In genomic region chr1:90902672-90903071, GRCh38 we compare ENCODE assay signal across 31 cellular contexts.
"Had no signal": no experiment of that assay in that cellular context is flagged by ENCODE, and none has a peak within 500 bp of the region (broad histone marks: within the 10 kb centered on the region; RNA-seq: fewer than 3 reads in every experiment).

No MANE protein-coding gene starts in this region.

- H3K4me1 ChIP-seq: body of pancreas had no signal

- H3K27me3 Mint-ChIP-seq: activated B cell treated with CpG ODN at 0.5 μM for 24 hours; activated CD8-positive, alpha-beta T cell treated with anti-CD3 and anti-CD28 coated beads for 36 hours; activated naive CD8-positive, alpha-beta T cell; activated T-helper 17 cell treated with anti-CD3 and anti-CD28 coated beads, Interleukin-2, amount 50 U/mL, for 72 hours had no signal

- DNase-seq: activated B cell treated with CpG ODN at 0.5 μM for 24 hours; activated CD4-positive, alpha-beta T cell treated with anti-CD3 and anti-CD28 coated beads for 48 hours; activated CD4-positive, alpha-beta T cell treated with anti-CD3 and anti-CD28 coated beads, Interleukin-2, amount 50 U/mL, for 1 hour; activated CD4-positive, alpha-beta T cell treated with anti-CD3 and anti-CD28 coated beads, Interleukin-2, amount 50 U/mL, for 48 hours; activated CD8-positive, alpha-beta memory T cell treated with anti-CD3 and anti-CD28 coated beads for 24 hours; activated CD8-positive, alpha-beta T cell treated with anti-CD3 and anti-CD28 coated beads for 36 hours; activated effector memory CD4-positive, alpha-beta T cell treated with Interleukin-2 at 50 U/mL for 16 hours; activated gamma-delta T cell treated with Interleukin-2 at 50 U/mL for 16 hours; activated naive CD4-positive, alpha-beta T cell treated with anti-CD3 and anti-CD28 coated beads, Interleukin-2, amount 50 U/mL, for 16 hours; activated naive CD4-positive, alpha-beta T cell treated with Interleukin-2 at 50 U/mL for 16 hours; activated T-cell treated with anti-CD3 and anti-CD28 coated beads, Interleukin-2, amount 50 U/mL, for 4 hours; amygdala; aorta; body of pancreas; caudate nucleus; cortex of kidney; effector CD8-positive, alpha-beta T cell; foreskin fibroblast; head of caudate nucleus; T-helper 2 cell had no signal

- ATAC-seq: activated CD4-positive, CD25-positive, alpha-beta regulatory T cell treated with anti-CD3 and anti-CD28 coated beads, Interleukin-2, amount 50 U/mL, for 24 hours; activated CD8-positive, alpha-beta T cell treated with anti-CD3 and anti-CD28 coated beads for 36 hours; activated T-cell treated with anti-CD3 and anti-CD28 coated beads, Interleukin-2, amount 50 U/mL, for 4 hours; activated T-helper 17 cell treated with anti-CD3 and anti-CD28 coated beads, Interleukin-2, amount 50 U/mL, for 72 hours; body of pancreas; esophagus mucosa had no signal

- H3K4me3 ChIP-seq: body of pancreas had no signal

- H3K4me3 Mint-ChIP-seq: activated B cell treated with CpG ODN at 0.5 μM for 24 hours; activated CD8-positive, alpha-beta T cell treated with anti-CD3 and anti-CD28 coated beads for 36 hours; activated naive CD8-positive, alpha-beta T cell; activated T-cell treated with anti-CD3 and anti-CD28 coated beads, Interleukin-2, amount 50 U/mL, for 4 hours; activated T-helper 17 cell treated with anti-CD3 and anti-CD28 coated beads, Interleukin-2, amount 50 U/mL, for 72 hours had no signal

- H3K9me3 Mint-ChIP-seq: activated B cell treated with CpG ODN at 0.5 μM for 24 hours; activated CD8-positive, alpha-beta T cell treated with anti-CD3 and anti-CD28 coated beads for 36 hours; activated T-cell treated with anti-CD3 and anti-CD28 coated beads, Interleukin-2, amount 50 U/mL, for 4 hours; activated T-helper 17 cell treated with anti-CD3 and anti-CD28 coated beads, Interleukin-2, amount 50 U/mL, for 72 hours had no signal

- H3K9me3 ChIP-seq: body of pancreas had no signal

- H3K27ac ChIP-seq: body of pancreas, epithelial cell of prostate, VCaP had no signal

- H3K27me3 ChIP-seq: body of pancreas had no signal

- H3K4me1 Mint-ChIP-seq: activated B cell treated with CpG ODN at 0.5 μM for 24 hours had no signal

- H3K27ac Mint-ChIP-seq: activated B cell treated with CpG ODN at 0.5 μM for 24 hours; activated CD8-positive, alpha-beta T cell treated with anti-CD3 and anti-CD28 coated beads for 36 hours; activated naive CD8-positive, alpha-beta T cell; activated T-helper 17 cell treated with anti-CD3 and anti-CD28 coated beads, Interleukin-2, amount 50 U/mL, for 72 hours had no signal

- FAIRE-seq: colon, endometrium, endothelial cell of umbilical vein, frontal cortex, TTC549 had no signal
